ENCODE assay signal across 23 cellular contexts in genomic region chr13:107493271-107493670, GRCh38.
DNase-seq lines count a peak whose midpoint lies in the region; ATAC-seq, FAIRE-seq and TF ChIP-seq lines count a peak whose summit lies in the region.
"Had no signal": no experiment of that assay in that cellular context is flagged by ENCODE, and none has a peak within 500 bp of the region (broad histone marks: within the 10 kb centered on the region; RNA-seq: fewer than 3 reads in every experiment).

No MANE protein-coding gene starts in this region.

- H3K4me3 ChIP-seq in PC-3 (ENCODE audit: low read length) (no peak overlapping the region), endothelial cell of umbilical vein (replicated peaks in 1 of 3; ENCODE audit: insufficient read depth in 1 of 3, low read depth in 1 of 3, low read length in 3 of 3) (no peak overlapping the region), neural progenitor cell (no peak overlapping the region)
- H3K4me3 ChIP-seq: A549, BLaER1, GM12878 had no signal

- no peaks in the 10 kb centered on the region for H3K79me2 ChIP-seq in PC-3 (ENCODE audit: low read length)
- no peaks in the 10 kb centered on the region for H3K79me2 ChIP-seq in endothelial cell of umbilical vein (ENCODE audit: control insufficient read depth, insufficient read depth, low read length)
- H3K79me2 ChIP-seq in neural progenitor cell (ENCODE audit: low read depth) = no peaks in the 10 kb centered on the region

- H3K4me1 Mint-ChIP-seq in Calu3 (ENCODE audit: low read depth, unreplicated experiment) (peaks cover 9% of the 10 kb centered on the region), neural progenitor cell (no peaks in the 10 kb centered on the region)
- H3K4me1 Mint-ChIP-seq: CD14-positive monocyte; CD4-positive, alpha-beta memory T cell; CD4-positive, CD25-positive, alpha-beta regulatory T cell; CD8-positive, alpha-beta memory T cell had no signal

- H3K27ac ChIP-seq in PC-3 (ENCODE audit: low read length) = no peak overlapping the region
- no peak overlapping the region for H3K27ac ChIP-seq in endothelial cell of umbilical vein (ENCODE audit: insufficient read depth, low read depth, low read length)
- no peak overlapping the region for H3K27ac ChIP-seq in neural progenitor cell
- H3K27ac ChIP-seq: 22Rv1, A549, BLaER1 had no signal

- intact Hi-C loops in Calu3 (cut with micrococcal nuclease; ENCODE audit: unreplicated experiment) = no loop called here
- intact Hi-C loops in PC-3 (cut with micrococcal nuclease) = loop anchor here (2.0 kb wide), 1 partner anchor 120 kb away; no protein-coding TSS in a partner anchor
- intact Hi-C loops in endothelial cell of umbilical vein (cut with micrococcal nuclease) = no loop called here

- peak; percentile 1 for DNase-seq in Calu3
- DNase-seq in PC-3 = peak; percentile 49
- DNase-seq in endothelial cell of umbilical vein (ENCODE audit: low read depth, low spot score) = no peak
- no peak for DNase-seq in neural progenitor cell (ENCODE audit: low spot score)
- DNase-seq in NCI-H446 (lab: John Stamatoyannopoulos, UW) = no peak
- DNase-seq: ACHN; BE2C; C1 segment of cervical spinal cord; CD4-positive, alpha-beta memory T cell; CD4-positive, CD25-positive, alpha-beta regulatory T cell; CD8-positive, alpha-beta memory T cell; COR-L47; DMS79 treated with DMSO at 0.1 percent for 48 hours; GF-D8 had no signal

- H3K4me2 ChIP-seq in PC-3 (ENCODE audit: low read length) (no peak overlapping the region), endothelial cell of umbilical vein (ENCODE audit: insufficient read depth, low read length) (no peak overlapping the region), neural progenitor cell (no peak overlapping the region)
- H3K4me2 ChIP-seq: A549, BLaER1 had no signal

- H3K27me3 Mint-ChIP-seq in Calu3 (ENCODE audit: unreplicated experiment) (no peaks in the 10 kb centered on the region), neural progenitor cell (ENCODE audit: insufficient read depth, low read depth) (peaks cover 2% of the 10 kb centered on the region)
- H3K27me3 Mint-ChIP-seq: CD4-positive, alpha-beta memory T cell; CD4-positive, CD25-positive, alpha-beta regulatory T cell had no signal

- no peaks in the 10 kb centered on the region for H3K9me2 ChIP-seq in PC-3 (replicated peaks; ENCODE audit: low read length)

- H3K9me3 ChIP-seq in PC-3 (ENCODE audit: low read length) (no peaks in the 10 kb centered on the region), endothelial cell of umbilical vein (replicated peaks; ENCODE audit: control insufficient read depth, insufficient read depth, low read length) (peaks cover 2% of the 10 kb centered on the region), neural progenitor cell (ENCODE audit: low read depth) (peaks cover 10% of the 10 kb centered on the region)
- H3K9me3 ChIP-seq: A549, BE2C had no signal

- no peaks in the 10 kb centered on the region for H3F3A ChIP-seq in PC-3 (ENCODE audit: low read length, unreplicated experiment)
- no peaks in the 10 kb centered on the region for H3F3A ChIP-seq in neural progenitor cell (ENCODE audit: low read depth)

- H2AFZ ChIP-seq in PC-3 (ENCODE audit: low read length) (no peak overlapping the region), endothelial cell of umbilical vein (ENCODE audit: low read depth, low read length) (no peak overlapping the region), neural progenitor cell (replicated peaks) (no peak overlapping the region)

- H3K36me3 Mint-ChIP-seq in Calu3 (ENCODE audit: insufficient read depth, unreplicated experiment) = no peaks in the 10 kb centered on the region
- H3K36me3 Mint-ChIP-seq in neural progenitor cell = no peaks in the 10 kb centered on the region
- H3K36me3 Mint-ChIP-seq: CD14-positive monocyte; CD4-positive, alpha-beta memory T cell; CD4-positive, CD25-positive, alpha-beta regulatory T cell; CD8-positive, alpha-beta memory T cell had no signal

- H4K20me1 ChIP-seq in PC-3 (ENCODE audit: low read length) (no peaks in the 10 kb centered on the region), endothelial cell of umbilical vein (replicated peaks; ENCODE audit: control insufficient read depth, extremely low read depth, insufficient read depth, low read length) (no peaks in the 10 kb centered on the region), neural progenitor cell (ENCODE audit: low read depth) (no peaks in the 10 kb centered on the region)
- H4K20me1 ChIP-seq: BLaER1 had no signal

- CTCF ChIA-PET in Calu3 (lab: Charles Lee) = no interaction called here
- CTCF ChIA-PET in PC-3 (lab: Charles Lee) = no interaction called here
- CTCF ChIA-PET in endothelial cell of umbilical vein (lab: Charles Lee) = no interaction called here

- BruUV-seq in Calu3 (replicated peaks; lab: Mats Ljungman, UMichigan) = no TSS peak
- no TSS peak for BruUV-seq in PC-3 (replicated peaks; lab: Mats Ljungman, UMichigan)
- no TSS peak for BruUV-seq in endothelial cell of umbilical vein (replicated peaks; lab: Mats Ljungman, UMichigan)

- TF ChIP-seq CTCF in Calu3 (IDR thresholded peaks at IDR 0.05; ENCODE audit: unreplicated experiment) (no peak), PC-3 (conservative IDR thresholded peaks at IDR 0.05; ENCODE audit: low read depth, low read length) (no peak), endothelial cell of umbilical vein (IDR thresholded peaks at IDR 0.05; ENCODE audit: extremely low read depth in 1 of 2, insufficient read depth in 1 of 2, low read depth in 1 of 2, low read length in 2 of 2) (no peak), neural progenitor cell (IDR thresholded peaks at IDR 0.05) (no peak)

- FAIRE-seq in endothelial cell of umbilical vein (lab: Jason Lieb, UNC) = peak; percentile 8
- FAIRE-seq: A549, D721Med, G401.6, GM12878, GM12892, GM18507 had no signal

- ATAC-seq in PC-3 = peak; percentile 86
- ATAC-seq: A549, GM12878 had no signal

- H3K27ac Mint-ChIP-seq in Calu3 (ENCODE audit: unreplicated experiment) = no peak overlapping the region
- no peak overlapping the region for H3K27ac Mint-ChIP-seq in neural progenitor cell
- H3K27ac Mint-ChIP-seq: CD14-positive monocyte; CD4-positive, alpha-beta memory T cell; CD4-positive, CD25-positive, alpha-beta regulatory T cell; CD8-positive, alpha-beta memory T cell had no signal

- H3K36me3 ChIP-seq in PC-3 (ENCODE audit: low read depth, low read length) (no peaks in the 10 kb centered on the region), endothelial cell of umbilical vein (ENCODE audit: control insufficient read depth in 2 of 2, extremely low read depth in 1 of 2, insufficient read depth in 2 of 2, low read length in 2 of 2) (no peaks in the 10 kb centered on the region), neural progenitor cell (no peaks in the 10 kb centered on the region)
- H3K36me3 ChIP-seq: BLaER1 had no signal

- POLR2A ChIA-PET in PC-3 (lab: Charles Lee; ENCODE audit: unreplicated experiment) (no interaction called here), endothelial cell of umbilical vein (lab: Charles Lee) (no interaction called here)

- H3K4me1 ChIP-seq in PC-3 (ENCODE audit: insufficient read depth, low read length) = no peaks in the 10 kb centered on the region
- H3K4me1 ChIP-seq in endothelial cell of umbilical vein (ENCODE audit: control insufficient read depth, extremely low read depth, insufficient read depth, low read length) = no peaks in the 10 kb centered on the region
- no peaks in the 10 kb centered on the region for H3K4me1 ChIP-seq in neural progenitor cell
- H3K4me1 ChIP-seq: A549, BLaER1 had no signal

- H3K4me3 Mint-ChIP-seq in Calu3 (ENCODE audit: low read depth, unreplicated experiment) (no peak overlapping the region), neural progenitor cell (no peak overlapping the region)
- H3K4me3 Mint-ChIP-seq: CD14-positive monocyte; CD4-positive, alpha-beta memory T cell; CD4-positive, CD25-positive, alpha-beta regulatory T cell; CD8-positive, alpha-beta memory T cell had no signal

- H3K9ac ChIP-seq in PC-3 (ENCODE audit: low read length) (no peak overlapping the region), endothelial cell of umbilical vein (replicated peaks; ENCODE audit: extremely low read depth, insufficient read depth, low read length) (no peak overlapping the region), neural progenitor cell (no peak overlapping the region)
- H3K9ac ChIP-seq: BLaER1 had no signal

- H3K27me3 ChIP-seq in PC-3 (ENCODE audit: low read length) (no peaks in the 10 kb centered on the region), endothelial cell of umbilical vein (ENCODE audit: control insufficient read depth in 2 of 2, insufficient read depth in 2 of 2, low read length in 2 of 2) (no peaks in the 10 kb centered on the region), neural progenitor cell (no peaks in the 10 kb centered on the region)
- H3K27me3 ChIP-seq: BE2C, BLaER1 had no signal

- no peaks in the 10 kb centered on the region for H3K9me1 ChIP-seq in endothelial cell of umbilical vein (replicated peaks; ENCODE audit: control insufficient read depth, extremely low read depth, insufficient read depth, low read length)

- no peak for TF ChIP-seq POLR2A in endothelial cell of umbilical vein (IDR thresholded peaks at IDR 0.05; ENCODE audit: low read depth, low read length)

- H3K9me3 Mint-ChIP-seq in Calu3 (ENCODE audit: low read depth, unreplicated experiment) (peaks cover 1% of the 10 kb centered on the region), neural progenitor cell (peaks cover 11% of the 10 kb centered on the region)

- dilution Hi-C loops in endothelial cell of umbilical vein (cut with MboI; ENCODE audit: extremely low pct_ligation_motif_present, low sequenced_read_pairs) = no loop called here

TF ChIP-seq in endothelial cell of umbilical vein, 7 proteins besides CTCF, POLR2A, EP300 and RAD21:
- TF ChIP-seq FOS (IDR thresholded peaks at IDR 0.05; ENCODE audit: borderline replicate concordance, insufficient read depth, low read length) (no peak), MYC (IDR thresholded peaks at IDR 0.05; ENCODE audit: low read depth, low read length) (no peak), JUN (IDR thresholded peaks at IDR 0.05; ENCODE audit: borderline replicate concordance, insufficient read depth, insufficient read length, low read depth) (no peak), GATA2 (IDR thresholded peaks at IDR 0.05; ENCODE audit: insufficient read depth, insufficient read length, low read depth, low read length) (no peak), MAX (IDR thresholded peaks at IDR 0.05; ENCODE audit: insufficient read depth, insufficient read length) (no peak), EZH2 (IDR thresholded peaks at IDR 0.05; ENCODE audit: borderline replicate concordance, low read depth, low read length, severe bottlenecking) (no peak), POLR2AphosphoS5 (IDR thresholded peaks at IDR 0.05; ENCODE audit: insufficient read depth, low read depth, low read length) (no peak)

Comparison
In these comparisons a context has a peak if more than half of its experiments do, and no peak if none do; other contexts are left out.
1. DNase-seq: peak in Calu3 (single experiment) and PC-3 (single experiment); none in endothelial cell of umbilical vein (single experiment), neural progenitor cell (single experiment) and NCI-H446 (0 of 2).